ENCODE assay signal across 14 cellular contexts in genomic region chr4:48102303-48102702, GRCh38. TPM values are rescaled to one million over a fixed set of nuclear protein-coding genes. Genes with fewer than 3 reads are reported as not detected.
DNase-seq lines count a peak whose midpoint lies in the region; ATAC-seq, FAIRE-seq and TF ChIP-seq lines count a peak whose summit lies in the region.
"Had no signal": no experiment of that assay in that cellular context is flagged by ENCODE, and none has a peak within 500 bp of the region (broad histone marks: within the 10 kb centered on the region; RNA-seq: fewer than 3 reads in every experiment).

No MANE protein-coding gene starts in this region.

- no peaks in the 10 kb centered on the region for H3F3A ChIP-seq in PC-3 (ENCODE audit: low read length, unreplicated experiment)

- H3K4me1 Mint-ChIP-seq in MCF 10A (ENCODE audit: insufficient read depth, unreplicated experiment) = no peaks in the 10 kb centered on the region
- H3K4me1 Mint-ChIP-seq in type B pancreatic cell (ENCODE audit: unreplicated experiment) = no peaks in the 10 kb centered on the region

- no peaks in the 10 kb centered on the region for H3K9me3 Mint-ChIP-seq in MCF 10A (ENCODE audit: unreplicated experiment)
- H3K9me3 Mint-ChIP-seq in type B pancreatic cell = no peaks in the 10 kb centered on the region

- 85% methylated on average over 3 of the region's 3 CpGs for WGBS in mammary epithelial cell (ENCODE audit: low coverage, missing lambda C conversion rate)

- in situ Hi-C loops in mammary epithelial cell (cut with MboI; ENCODE audit: low sequenced_read_pairs in 2 of 2) = loop anchor here in 1 of 2 donors (25.0 kb wide), 1 partner anchor 90 kb away; the partner anchor contains the start of genes CNGA1 and NIPAL1

- no peak overlapping the region for H3K4me3 ChIP-seq in mammary epithelial cell (replicated peaks in 1 of 3; ENCODE audit: insufficient read depth in 1 of 3, low read depth in 2 of 3, low read length in 3 of 3)
- H3K4me3 ChIP-seq in PC-3 (ENCODE audit: low read length) = no peak overlapping the region
- no peak overlapping the region for H3K4me3 ChIP-seq in epithelial cell of proximal tubule (ENCODE audit: low read depth, low read length)
- H3K4me3 ChIP-seq in kidney (ENCODE audit: low read length in 2 of 2) = no peak overlapping the region
- H3K4me3 ChIP-seq: prostate gland had no signal

- H3K9ac ChIP-seq in mammary epithelial cell (ENCODE audit: insufficient read depth, low read length) (no peak overlapping the region), PC-3 (ENCODE audit: low read length) (no peak overlapping the region), kidney (ENCODE audit: low read length in 2 of 2) (no peak overlapping the region)

- H3K27me3 Mint-ChIP-seq in MCF 10A (ENCODE audit: insufficient read depth, unreplicated experiment) (no peaks in the 10 kb centered on the region), type B pancreatic cell (no peaks in the 10 kb centered on the region)

- TF ChIP-seq CTCF in mammary epithelial cell (conservative IDR thresholded peaks at IDR 0.05 in 1 of 2, IDR thresholded peaks at IDR 0.05 in 1 of 2; ENCODE audit: extremely low read depth in 1 of 2, insufficient read depth in 1 of 2, low read depth in 1 of 2, low read length in 2 of 2) = peak; percentile 11 to 28
- no peak for TF ChIP-seq CTCF in MCF 10A (IDR thresholded peaks at IDR 0.05; ENCODE audit: unreplicated experiment)
- TF ChIP-seq CTCF in PC-3 (conservative IDR thresholded peaks at IDR 0.05; ENCODE audit: low read depth, low read length) = peak; percentile 39
- TF ChIP-seq CTCF in epithelial cell of proximal tubule (conservative IDR thresholded peaks at IDR 0.05; ENCODE audit: low read depth, low read length) = peak; percentile 43
- TF ChIP-seq CTCF in type B pancreatic cell (conservative IDR thresholded peaks at IDR 0.05) = peak; percentile 44
- no peak for TF ChIP-seq CTCF in kidney (IDR thresholded peaks at IDR 0.05; ENCODE audit: borderline replicate concordance, extremely low read depth, insufficient read depth)

- BruUV-seq in mammary epithelial cell (replicated peaks; lab: Mats Ljungman, UMichigan) = no TSS peak
- no TSS peak for BruUV-seq in MCF 10A (replicated peaks; lab: Mats Ljungman, UMichigan)
- BruUV-seq in PC-3 (replicated peaks; lab: Mats Ljungman, UMichigan) = no TSS peak

- H3K4me1 ChIP-seq in mammary epithelial cell (ENCODE audit: insufficient read depth, low read length) (no peaks in the 10 kb centered on the region), PC-3 (ENCODE audit: insufficient read depth, low read length) (no peaks in the 10 kb centered on the region), kidney (ENCODE audit: control insufficient read depth in 1 of 2, insufficient read depth in 1 of 2, low read depth in 1 of 2, low read length in 2 of 2) (no peaks in the 10 kb centered on the region)
- H3K4me1 ChIP-seq: prostate gland had no signal

- dilution Hi-C loops in mammary epithelial cell (cut with HindIII; ENCODE audit: low sequenced_read_pairs) = no loop called here

- TF ChIP-seq POLR2A in GM18505 (IDR thresholded peaks at IDR 0.05; ENCODE audit: borderline replicate concordance, extremely low read depth, insufficient read depth, insufficient read length) = no peak

- CTCF ChIA-PET in mammary epithelial cell (lab: Charles Lee; ENCODE audit: low non-redundant PET) (no interaction called here), MCF 10A (lab: Yijun Ruan, JAX) (interaction anchor here (0.6 to 0.8 kb wide), 3 partner anchors 12 to 364 kb away, joined by 3 to 5 read pairs (median 4); no protein-coding TSS in a partner anchor), PC-3 (lab: Charles Lee) (no interaction called here)

- H3K9me3 ChIP-seq in mammary epithelial cell (replicated peaks; ENCODE audit: insufficient read depth, low read length) (no peaks in the 10 kb centered on the region), PC-3 (ENCODE audit: low read length) (no peaks in the 10 kb centered on the region), kidney (ENCODE audit: control insufficient read depth in 1 of 2, low read length in 2 of 2) (no peaks in the 10 kb centered on the region)
- H3K9me3 ChIP-seq: prostate gland had no signal

- H4K20me1 ChIP-seq in mammary epithelial cell (ENCODE audit: insufficient read depth, low read length) = no peaks in the 10 kb centered on the region
- no peaks in the 10 kb centered on the region for H4K20me1 ChIP-seq in PC-3 (ENCODE audit: low read length)

- H3K36me3 Mint-ChIP-seq in MCF 10A (ENCODE audit: insufficient read depth, unreplicated experiment) (no peaks in the 10 kb centered on the region), type B pancreatic cell (no peaks in the 10 kb centered on the region)

- intact Hi-C loops in mammary epithelial cell (cut with micrococcal nuclease) = no loop called here
- intact Hi-C loops in MCF 10A (cut with micrococcal nuclease) = no loop called here
- intact Hi-C loops in PC-3 (cut with micrococcal nuclease) = no loop called here
- intact Hi-C loops in kidney (cut with DNase I) = no loop called here

- no peaks in the 10 kb centered on the region for H3K9me2 ChIP-seq in PC-3 (replicated peaks; ENCODE audit: low read length)

- H3K27me3 ChIP-seq in mammary epithelial cell (ENCODE audit: insufficient read depth, low read length) (no peaks in the 10 kb centered on the region), PC-3 (ENCODE audit: low read length) (no peaks in the 10 kb centered on the region)

- POLR2A ChIA-PET in MCF 10A (lab: Yijun Ruan, JAX) = no interaction called here
- POLR2A ChIA-PET in PC-3 (lab: Charles Lee; ENCODE audit: unreplicated experiment) = interaction anchor here (0.6 to 0.7 kb wide), 2 partner anchors 36 to 400 kb away, joined by 3 to 4 read pairs; no protein-coding TSS in a partner anchor

- H3K27ac ChIP-seq in mammary epithelial cell (ENCODE audit: insufficient read depth, low read depth, low read length) = no peak overlapping the region
- H3K27ac ChIP-seq in PC-3 (ENCODE audit: low read length) = no peak overlapping the region
- H3K27ac ChIP-seq in substantia nigra (ENCODE audit: low read depth, low read length, poor library complexity, severe bottlenecking) = no peak overlapping the region
- no peak overlapping the region for H3K27ac ChIP-seq in kidney (ENCODE audit: low read depth in 2 of 2, low read length in 2 of 2)
- H3K27ac ChIP-seq: prostate gland had no signal

- H2AFZ ChIP-seq in mammary epithelial cell (ENCODE audit: low read depth, low read length) (no peak overlapping the region), PC-3 (ENCODE audit: low read length) (no peak overlapping the region)

- H3K4me3 Mint-ChIP-seq in MCF 10A (ENCODE audit: unreplicated experiment) (no peak overlapping the region), type B pancreatic cell (no peak overlapping the region)

- H3K4me2 ChIP-seq in mammary epithelial cell (ENCODE audit: insufficient read depth, low read depth, low read length) (no peak overlapping the region), PC-3 (ENCODE audit: low read length) (no peak overlapping the region)

- H3K79me2 ChIP-seq in mammary epithelial cell (ENCODE audit: insufficient read depth, low read length) = no peaks in the 10 kb centered on the region
- H3K79me2 ChIP-seq in PC-3 (ENCODE audit: low read length) = no peaks in the 10 kb centered on the region

- H3K36me3 ChIP-seq in mammary epithelial cell (ENCODE audit: insufficient read depth, low read length) (no peaks in the 10 kb centered on the region), PC-3 (ENCODE audit: low read depth, low read length) (no peaks in the 10 kb centered on the region), kidney (ENCODE audit: control insufficient read depth in 1 of 2, insufficient read depth in 2 of 2, low read length in 2 of 2) (no peaks in the 10 kb centered on the region)
- H3K36me3 ChIP-seq: prostate gland had no signal

- no peak for FAIRE-seq in kidney (lab: Jason Lieb, UNC)

- ATAC-seq in PC-3 (no peak), GM18505 (IDR thresholded peaks at IDR 0.05; ENCODE audit: unreplicated experiment) (no peak)
- ATAC-seq: left colon had no signal

- DNase-seq in mammary epithelial cell (no peak), MCF 10A (ENCODE audit: unreplicated experiment) (no peak), PC-3 (peak; percentile 16), epithelial cell of proximal tubule (ENCODE audit: low read depth) (no peak), type B pancreatic cell (ENCODE audit: extremely low spot score, unreplicated experiment) (no peak), substantia nigra (lab: John Stamatoyannopoulos, UW) (no peak), kidney (no peak)
- DNase-seq: activated CD4-positive, alpha-beta T cell treated with anti-CD3 and anti-CD28 coated beads, Interleukin-2, amount 50 U/mL, for 4 hours; anterior cingulate cortex; left colon; NCI-H1092 treated with DMSO at 0.1 percent for 48 hours had no signal

- H3K27ac Mint-ChIP-seq in MCF 10A (ENCODE audit: low read depth, unreplicated experiment) (no peak overlapping the region), type B pancreatic cell (no peak overlapping the region)

RNA-seq across cellular contexts. Expression of gene TXK, which starts 31.7 kb away (rescaled TPM):
- total RNA-seq in mammary epithelial cell (under 1 TPM in 1 of 2 donors, not detected in 1; 0.17 TPM), MCF 10A (2022) (not detected in 2 replicates), PC-3 (2014; rRNA removed) (0.92 and 2.6 TPM in 2 replicates), epithelial cell of proximal tubule (1.3 and 2.0 TPM in 2 replicates), type B pancreatic cell (ENCODE audit: low replicate concordance) (1.3 and 2.2 TPM in 2 replicates), kidney (7.9 TPM)
- polyA plus RNA-seq in mammary epithelial cell (not detected), kidney (ENCODE audit: insufficient read depth, low read depth, low replicate concordance) (0.26 TPM)
- polyA minus RNA-seq in mammary epithelial cell = not detected
- total RNA-seq: SK-MEL-5 had no signal

Comparison
In these comparisons a context has a peak if more than half of its experiments do, and no peak if none do; other contexts are left out.
1. CTCF ChIP-seq: peak in mammary epithelial cell (2 of 2), PC-3 (single experiment), epithelial cell of proximal tubule (single experiment) and type B pancreatic cell (single experiment); none in MCF 10A (single experiment) and kidney (single experiment).